ENCODE assay signal across 8 cellular contexts in genomic region chr12:53500776-53501614, GRCh38. TPM values are rescaled to one million over a fixed set of nuclear protein-coding genes. Genes with fewer than 3 reads are reported as not detected.
A peak's percentile ranks its signal among the peaks of the same experiment; 100 is the strongest.
DNase-seq lines count a peak whose midpoint lies in the region; ATAC-seq and TF ChIP-seq lines count a peak whose summit lies in the region.

TARBP2 (plus strand) TSS chr12:53501283; CDS start chr12:53501409, 126 bp downstream.

- peak within 1 kb of the TSS; percentile 100 for H3K4me2 ChIP-seq in OCI-LY3 (ENCODE audit: low read length)

- ATAC-seq in GM21515 (IDR thresholded peaks at IDR 0.05; ENCODE audit: unreplicated experiment), result peak; percentile 69

- H3K9ac ChIP-seq in OCI-LY3 (ENCODE audit: low read length), result peak within 1 kb of the TSS; percentile 88

- peak within 1 kb of the TSS; percentile 83 for H3K27ac ChIP-seq in OCI-LY3 (ENCODE audit: low read length)

- H3K79me2 ChIP-seq in OCI-LY3 (ENCODE audit: low read length), result peaks cover 17% of the 10 kb centered on the region

- H3K27ac Mint-ChIP-seq in endothelial cell (ENCODE audit: unreplicated experiment) (peak within 1 kb of the TSS; percentile 95), mesothelial cell of epicardium (peak within 1 kb of the TSS; percentile 98)

- H4K20me1 ChIP-seq in OCI-LY3 (ENCODE audit: insufficient read depth, low read length), result no peaks in the 10 kb centered on the region

- no peaks in the 10 kb centered on the region for H3K27me3 ChIP-seq in OCI-LY3 (ENCODE audit: low read depth, low read length)

- no peaks in the 10 kb centered on the region for H3K36me3 ChIP-seq in OCI-LY3 (replicated peaks; ENCODE audit: low read depth, low read length)

- TF ChIP-seq CTCF in OCI-LY3 (IDR thresholded peaks at IDR 0.05; ENCODE audit: low read depth, low read length) (no peak), endothelial cell (IDR thresholded peaks at IDR 0.05; ENCODE audit: unreplicated experiment) (no peak), mesothelial cell of epicardium (IDR thresholded peaks at IDR 0.05; ENCODE audit: unreplicated experiment) (no peak)

- peaks cover 36% of the 10 kb centered on the region for H3K4me1 Mint-ChIP-seq in endothelial cell (ENCODE audit: unreplicated experiment)
- peaks cover 40% of the 10 kb centered on the region for H3K4me1 Mint-ChIP-seq in mesothelial cell of epicardium

- no peaks in the 10 kb centered on the region for H3K9me3 ChIP-seq in OCI-LY3 (ENCODE audit: insufficient read depth, low read length)

- peak; percentile 92 for DNase-seq in D341Med (ENCODE audit: low spot score)
- peak; percentile 98 for DNase-seq in HuH-7 (ENCODE audit: low spot score)
- DNase-seq in activated CD8-positive, alpha-beta memory T cell treated with anti-CD3 and anti-CD28 coated beads, Interleukin-2, amount 50 U/mL, for 48 hours, result peak; percentile 95
- DNase-seq in endothelial cell (ENCODE audit: low spot score), result peak; percentile 94
- peak; percentile 89 to 97 for DNase-seq in mesothelial cell of epicardium (ENCODE audit: low spot score in 2 of 2, unreplicated experiment in 2 of 2)
- peak; percentile 94 to 96 for DNase-seq in stimulated activated CD8-positive, alpha-beta memory T cell treated with anti-CD3 and anti-CD28 coated beads, Interleukin-15, amount 100 ng/mL, for 48 hours (ENCODE audit: low read depth in 2 of 2)

- H3K4me3 Mint-ChIP-seq in endothelial cell (ENCODE audit: unreplicated experiment) (peak within 1 kb of the TSS; percentile 94), mesothelial cell of epicardium (peak within 1 kb of the TSS; percentile 83)

- H3K4me3 ChIP-seq in OCI-LY3 (ENCODE audit: low read length), result peak within 1 kb of the TSS; percentile 80

- H3K36me3 Mint-ChIP-seq in endothelial cell (ENCODE audit: low read depth, unreplicated experiment), result peaks cover 18% of the 10 kb centered on the region
- H3K36me3 Mint-ChIP-seq in mesothelial cell of epicardium, result peaks cover 6% of the 10 kb centered on the region

- H3K27me3 Mint-ChIP-seq in endothelial cell (ENCODE audit: unreplicated experiment) (peaks cover 32% of the 10 kb centered on the region), mesothelial cell of epicardium (ENCODE audit: low read depth) (no peaks in the 10 kb centered on the region)

- H3K4me1 ChIP-seq in OCI-LY3 (ENCODE audit: low read length), result peaks cover 24% of the 10 kb centered on the region

- H2AFZ ChIP-seq in OCI-LY3 (ENCODE audit: low read depth, low read length), result peak within 1 kb of the TSS; percentile 78; the same call in 1 of the 2 replicates

- H3K9me3 Mint-ChIP-seq in endothelial cell (ENCODE audit: unreplicated experiment), result no peaks in the 10 kb centered on the region
- no peaks in the 10 kb centered on the region for H3K9me3 Mint-ChIP-seq in mesothelial cell of epicardium

RNA-seq across cellular contexts. Expression of gene TARBP2, which starts in this region (rescaled TPM):
- total RNA-seq in endothelial cell (ENCODE audit: unreplicated experiment) (45.3 TPM), mesothelial cell of epicardium (45.6 to 50.5 TPM (median 50.4 TPM) in 3 replicates)

Comparison
In these comparisons a context has a peak if more than half of its experiments do, and no peak if none do; other contexts are left out.
1. Peak in every context shown above with its lines: DNase-seq, ATAC-seq, H3K4me3 ChIP-seq and H3K27ac ChIP-seq.